ENCODE assay signal across 14 cellular contexts in the genomic region with DNA sequence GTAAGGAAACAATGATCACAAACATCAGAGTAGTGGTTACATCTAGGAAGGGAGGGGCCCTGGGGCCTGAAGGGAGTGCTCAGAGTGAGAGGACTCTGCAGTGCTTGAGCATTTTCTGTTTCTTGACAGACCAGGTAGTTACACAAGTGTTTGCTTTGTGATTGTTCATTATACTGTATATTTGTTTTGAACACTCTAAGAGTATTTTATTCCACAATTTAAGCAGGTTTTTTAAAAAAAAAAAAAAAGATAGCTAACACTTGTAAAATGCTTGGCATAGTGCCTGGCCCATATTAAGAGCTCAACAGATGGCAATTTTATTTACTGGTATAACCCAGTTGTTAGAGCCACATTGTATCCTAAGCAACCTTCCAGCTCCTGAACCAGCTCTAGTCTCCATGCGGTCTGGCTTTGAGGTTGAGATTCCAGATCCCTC. TPM values are rescaled to one million over a fixed set of nuclear protein-coding genes. Genes with fewer than 3 reads are reported as not detected.
DNase-seq lines count a peak whose midpoint lies in the region; ATAC-seq and TF ChIP-seq lines count a peak whose summit lies in the region.
"Had no signal": no experiment of that assay in that cellular context is flagged by ENCODE, and none has a peak within 500 bp of the region (broad histone marks: within the 10 kb centered on the region; RNA-seq: fewer than 3 reads in every experiment).

No MANE protein-coding gene starts in this region.

- H3K36me3 ChIP-seq in upper lobe of left lung (no peaks in the 10 kb centered on the region), HAP-1 (replicated peaks) (no peaks in the 10 kb centered on the region), left ventricle myocardium inferior (no peaks in the 10 kb centered on the region)
- H3K36me3 ChIP-seq: heart left ventricle had no signal

- intact Hi-C loops in left ventricle myocardium inferior (cut with micrococcal nuclease), result no loop called here

- peaks cover 7% of the 10 kb centered on the region for H3K27me3 Mint-ChIP-seq in activated CD4-positive, alpha-beta T cell treated with anti-CD3 and anti-CD28 coated beads, Interleukin-2, amount 10 ng/mL, durations not matched to agents 7 days and 5 days
- H3K27me3 Mint-ChIP-seq: type B pancreatic cell had no signal

- TF ChIP-seq CTCF in upper lobe of left lung (IDR thresholded peaks at IDR 0.05) (no peak), left ventricle myocardium inferior (IDR thresholded peaks at IDR 0.05; ENCODE audit: borderline replicate concordance) (no peak)

- no peak for TF ChIP-seq EP300 in upper lobe of left lung (IDR thresholded peaks at IDR 0.05)

- H3K27ac ChIP-seq in upper lobe of left lung (no peak overlapping the region), left ventricle myocardium inferior (replicated peaks) (no peak overlapping the region)
- H3K27ac ChIP-seq: KMS-11 had no signal

- no peaks in the 10 kb centered on the region for H3K9me3 Mint-ChIP-seq in activated CD4-positive, alpha-beta T cell treated with anti-CD3 and anti-CD28 coated beads, Interleukin-2, amount 10 ng/mL, durations not matched to agents 7 days and 5 days
- H3K9me3 Mint-ChIP-seq: type B pancreatic cell, WTC11 had no signal

- ATAC-seq in upper lobe of left lung (ENCODE audit: low FRiP score in 2 of 2), result peak; percentile 59 to 91
- ATAC-seq: heart left ventricle, WTC11 had no signal

- H3K36me3 Mint-ChIP-seq in activated CD4-positive, alpha-beta T cell treated with anti-CD3 and anti-CD28 coated beads, Interleukin-2, amount 10 ng/mL, durations not matched to agents 7 days and 5 days (ENCODE audit: low read depth), result peaks cover 4% of the 10 kb centered on the region
- H3K36me3 Mint-ChIP-seq: type B pancreatic cell had no signal

- H3K4me3 ChIP-seq in upper lobe of left lung (no peak overlapping the region), HAP-1 (no peak overlapping the region), left ventricle myocardium inferior (no peak overlapping the region)
- H3K4me3 ChIP-seq: heart left ventricle had no signal

- H3K27ac Mint-ChIP-seq in activated CD4-positive, alpha-beta T cell treated with anti-CD3 and anti-CD28 coated beads, Interleukin-2, amount 10 ng/mL, durations not matched to agents 7 days and 5 days, result no peak overlapping the region
- H3K27ac Mint-ChIP-seq: type B pancreatic cell, WTC11 had no signal

- in situ Hi-C loops in HAP-1 (cut with MboI; ENCODE audit: low sequenced_read_pairs), result no loop called here

- H3K27me3 ChIP-seq in upper lobe of left lung (no peaks in the 10 kb centered on the region), HAP-1 (ENCODE audit: low read depth) (no peaks in the 10 kb centered on the region), left ventricle myocardium inferior (ENCODE audit: low read depth) (no peaks in the 10 kb centered on the region)
- H3K27me3 ChIP-seq: heart left ventricle had no signal

- TF ChIP-seq POLR2A in upper lobe of left lung (IDR thresholded peaks at IDR 0.05), result no peak

- no peaks in the 10 kb centered on the region for H3K9me3 ChIP-seq in upper lobe of left lung
- no peaks in the 10 kb centered on the region for H3K9me3 ChIP-seq in HAP-1
- H3K9me3 ChIP-seq in left ventricle myocardium inferior (replicated peaks), result no peaks in the 10 kb centered on the region
- H3K9me3 ChIP-seq: heart left ventricle had no signal

- H3K4me1 ChIP-seq in upper lobe of left lung (peaks cover 0 to 5% (median 0%) of the 10 kb centered on the region in 4 donors), HAP-1 (no peaks in the 10 kb centered on the region), left ventricle myocardium inferior (no peaks in the 10 kb centered on the region)
- H3K4me1 ChIP-seq: heart left ventricle had no signal

- peaks cover 15% of the 10 kb centered on the region for H3K4me1 Mint-ChIP-seq in activated CD4-positive, alpha-beta T cell treated with anti-CD3 and anti-CD28 coated beads, Interleukin-2, amount 10 ng/mL, durations not matched to agents 7 days and 5 days

- 69 to 82% methylated on average over 1 of the region's 1 CpG for WGBS in upper lobe of left lung, 2 donors

- POLR2A ChIA-PET in activated CD4-positive, alpha-beta T cell treated with anti-CD3 and anti-CD28 coated beads, Interleukin-2, amount 10 ng/mL, durations not matched to agents 7 days and 5 days (lab: Charles Lee), result no interaction called here

- DNase-seq in activated CD4-positive, alpha-beta T cell treated with anti-CD3 and anti-CD28 coated beads, Interleukin-2, amount 10 ng/mL, durations not matched to agents 7 days and 5 days, result peak; percentile 45
- no peak for DNase-seq in activated CD4-positive, alpha-beta T cell treated with anti-CD3 and anti-CD28 coated beads for 4 hours
- peak; percentile 98 for DNase-seq in NCI-H2171 treated with DMSO at 0.1 percent for 48 hours (lab: John Stamatoyannopoulos, UW)
- peak; percentile 16 for DNase-seq in central memory CD4-positive, alpha-beta T cell
- peak in 1 of 2 donors; percentile 64 for DNase-seq in upper lobe of left lung
- no peak for DNase-seq in HAP-1 (ENCODE audit: low spot score in 2 of 2)
- no peak for DNase-seq in left ventricle myocardium inferior
- DNase-seq in NCI-H1930 (lab: John Stamatoyannopoulos, UW), result no peak
- DNase-seq: activated T-cell treated with anti-CD3 and anti-CD28 coated beads, Interleukin-2, amount 50 U/mL, for 48 hours; heart left ventricle; stimulated activated CD4-positive, alpha-beta T cell treated with anti-CD3 and anti-CD28 coated beads, Interleukin-12 subunit alpha, Interleukin-12 subunit beta, amount 100 ng/mL, for 4 hours had no signal

- CTCF ChIA-PET in activated CD4-positive, alpha-beta T cell treated with anti-CD3 and anti-CD28 coated beads, Interleukin-2, amount 10 ng/mL, durations not matched to agents 7 days and 5 days (lab: Charles Lee), result interaction anchor here (0.6 to 1.0 kb wide), 2 partner anchors 38 to 76 kb away, joined by 4 to 5 read pairs; no protein-coding TSS in a partner anchor

- H3K4me3 Mint-ChIP-seq in activated CD4-positive, alpha-beta T cell treated with anti-CD3 and anti-CD28 coated beads, Interleukin-2, amount 10 ng/mL, durations not matched to agents 7 days and 5 days, result no peak overlapping the region
- H3K4me3 Mint-ChIP-seq: type B pancreatic cell, WTC11 had no signal

RNA-seq across cellular contexts. Expression of a gene that starts 20.0 kb away (rescaled TPM):
- 10 to 100 TPM; 23.8 to 25.4 TPM for total RNA-seq in activated CD4-positive, alpha-beta T cell treated with anti-CD3 and anti-CD28 coated beads, Interleukin-2, amount 10 ng/mL, durations not matched to agents 7 days and 5 days
- total RNA-seq in upper lobe of left lung, result 10 to 100 TPM in 5 of 6 donors, 1 to 10 TPM in 1; 7.1 to 43.0 (median 13.4) TPM
- 6.2 TPM for total RNA-seq in left ventricle myocardium inferior

Comparison
In these comparisons a context has a peak if more than half of its experiments do, and no peak if none do; other contexts are left out.
1. DNase-seq: peak in activated CD4-positive, alpha-beta T cell treated with anti-CD3 and anti-CD28 coated beads, Interleukin-2, amount 10 ng/mL, durations not matched to agents 7 days and 5 days (single experiment), NCI-H2171 treated with DMSO at 0.1 percent for 48 hours (single experiment) and central memory CD4-positive, alpha-beta T cell (single experiment); none in activated CD4-positive, alpha-beta T cell treated with anti-CD3 and anti-CD28 coated beads for 4 hours (0 of 2), HAP-1 (0 of 2), left ventricle myocardium inferior (single experiment) and NCI-H1930 (0 of 2).